Comparison of ENCODE assay signal across 8 cellular contexts in genomic region chr2:118186110-118186857, GRCh38.
DNase-seq lines count a peak whose midpoint lies in the region; ATAC-seq, FAIRE-seq and TF ChIP-seq lines count a peak whose summit lies in the region.

No MANE protein-coding gene starts in this region.

- peak overlapping the region; percentile 80 for H3K4me2 ChIP-seq in OCI-LY1 (ENCODE audit: low read length)

- peak overlapping the region; percentile 71 for H3K4me3 ChIP-seq in OCI-LY1 (ENCODE audit: low read depth, low read length, poor library complexity, severe bottlenecking)

- peak overlapping the region; percentile 96 for H2AFZ ChIP-seq in OCI-LY1 (ENCODE audit: low read length)

- H3K27me3 ChIP-seq in OCI-LY1 (ENCODE audit: insufficient read depth, low read length): no peaks in the 10 kb centered on the region

- no peaks in the 10 kb centered on the region for H3K79me2 ChIP-seq in OCI-LY1 (ENCODE audit: insufficient read depth, low read length)

- DNase-seq in D721Med (ENCODE audit: insufficient read length, low spot score) (peak; percentile 89), HTR-8/SVneo (ENCODE audit: insufficient read length, low spot score) (peak; percentile 80), myocyte (ENCODE audit: low read depth) (peak; percentile 76)
- peak; percentile 86 for DNase-seq in activated T-cell treated with anti-CD3 and anti-CD28 coated beads, Interleukin-2, amount 50 U/mL, for 1 hour
- DNase-seq in stimulated activated CD8-positive, alpha-beta memory T cell treated with anti-CD3 and anti-CD28 coated beads, Interleukin-7, amount 100 ng/mL, for 4 hours (ENCODE audit: low read depth in 2 of 2): peak; percentile 73 to 90

- peak overlapping the region; percentile 89 for H3K9ac ChIP-seq in OCI-LY1 (ENCODE audit: low read length)

- peak; percentile 91 for ATAC-seq in GM21381 (IDR thresholded peaks at IDR 0.05; ENCODE audit: unreplicated experiment)
- peak; percentile 81 for ATAC-seq in esophagus mucosa

- H4K20me1 ChIP-seq in OCI-LY1 (ENCODE audit: insufficient read depth, low read length): no peaks in the 10 kb centered on the region

- H3K9me3 ChIP-seq in OCI-LY1 (ENCODE audit: low read length): no peaks in the 10 kb centered on the region

- FAIRE-seq in D721Med (lab: Jason Lieb, UNC) (no peak), HTR-8/SVneo (lab: Jason Lieb, UNC) (no peak)

- H3F3A ChIP-seq in OCI-LY1 (ENCODE audit: insufficient read depth, low read length): no peaks in the 10 kb centered on the region

- no peaks in the 10 kb centered on the region for H3K9me2 ChIP-seq in OCI-LY1 (ENCODE audit: low read depth, low read length)

- peak overlapping the region; percentile 11 for H3K27ac ChIP-seq in OCI-LY1 (ENCODE audit: low read depth, low read length, poor library complexity, severe bottlenecking)

- no peaks in the 10 kb centered on the region for H3K36me3 ChIP-seq in OCI-LY1 (ENCODE audit: insufficient read depth, low read length)

- H3K4me1 ChIP-seq in OCI-LY1 (ENCODE audit: insufficient read depth, low read length, severe bottlenecking): peaks cover 15% of the 10 kb centered on the region

- TF ChIP-seq CTCF in D721Med (IDR thresholded peaks at IDR 0.05; ENCODE audit: insufficient read depth, missing control alignments) (no peak), OCI-LY1 (IDR thresholded peaks at IDR 0.05; ENCODE audit: low read length) (no peak; the same call in 1 of the 2 replicates)

Comparison
In these comparisons a context has a peak if more than half of its experiments do, and no peak if none do; other contexts are left out.
1. Peak in every context shown above with its lines: DNase-seq, ATAC-seq, H3K4me3 ChIP-seq and H3K27ac ChIP-seq.